In the genomic region with DNA sequence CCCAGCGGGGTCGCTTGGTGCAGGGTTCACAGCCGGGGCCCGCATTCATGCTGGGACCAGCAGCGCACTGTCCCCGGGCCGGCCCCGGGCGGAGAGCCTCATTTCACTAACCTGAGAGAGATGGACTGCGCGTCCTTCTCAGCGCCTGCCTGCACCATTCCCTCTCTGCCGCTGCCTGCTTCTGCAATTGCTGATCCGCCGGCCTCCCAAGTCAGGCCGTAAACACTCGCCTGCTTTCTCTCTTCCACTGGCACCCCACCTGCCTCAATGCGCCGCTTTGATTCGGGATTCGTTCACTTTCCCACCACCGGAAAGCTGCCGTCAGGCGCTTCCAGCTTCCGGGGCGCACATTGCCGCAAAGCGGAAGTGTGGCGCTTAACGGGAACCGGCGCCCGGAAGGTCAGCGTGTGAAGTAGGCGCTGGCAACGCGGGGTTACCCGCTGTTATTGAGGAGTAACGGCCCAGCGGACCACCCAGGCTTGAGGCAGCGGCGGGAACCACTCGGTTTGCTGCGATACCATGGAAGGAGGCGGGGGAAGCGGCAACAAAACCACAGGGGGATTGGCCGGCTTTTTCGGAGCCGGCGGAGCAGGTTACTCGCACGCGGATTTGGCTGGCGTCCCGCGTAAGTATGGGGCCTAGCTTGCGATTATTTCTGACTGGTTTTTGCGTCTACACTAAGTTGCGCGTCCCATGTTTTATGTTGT, we compare ENCODE assay signal across 8 cellular contexts. TPM values are rescaled to one million over a fixed set of nuclear protein-coding genes. Genes with fewer than 3 reads are reported as not detected.
A peak's percentile ranks its signal among the peaks of the same experiment; 100 is the strongest.
DNase-seq lines count a peak whose midpoint lies in the region; ATAC-seq and TF ChIP-seq lines count a peak whose summit lies in the region.
"Not testable (repeated sequence)": the region's sequence is repeated elsewhere in the genome, so short reads cannot be mapped to it uniquely, and the experiment has no call there.

A gene with protein sequence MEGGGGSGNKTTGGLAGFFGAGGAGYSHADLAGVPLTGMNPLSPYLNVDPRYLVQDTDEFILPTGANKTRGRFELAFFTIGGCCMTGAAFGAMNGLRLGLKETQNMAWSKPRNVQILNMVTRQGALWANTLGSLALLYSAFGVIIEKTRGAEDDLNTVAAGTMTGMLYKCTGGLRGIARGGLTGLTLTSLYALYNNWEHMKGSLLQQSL (plus strand): TSS at position 384 of the 707 bp plus-strand sequence. CDS start 136 bp downstream, at position 520.

- H3K9ac ChIP-seq in SU-DHL-6 (ENCODE audit: low read length) (peak within 1 kb of the TSS; percentile 81), subcutaneous abdominal adipose tissue (ENCODE audit: low read length in 5 of 5) (peak within 1 kb of the TSS; percentile 73 to 92 (median 89))

- not testable (repeated sequence) for H3K9me2 ChIP-seq in SU-DHL-6 (replicated peaks; ENCODE audit: insufficient read depth, low read length)

- H3K27me3 ChIP-seq in SU-DHL-6 (ENCODE audit: low read length); subcutaneous abdominal adipose tissue (ENCODE audit: control insufficient read depth in 5 of 5, insufficient read depth in 4 of 5, low read length in 5 of 5): not testable (repeated sequence)

- peak within 1 kb of the TSS; percentile 32; the same call in 1 of the 2 replicates for H3K27ac ChIP-seq in SU-DHL-6 (ENCODE audit: low read depth, low read length)
- H3K27ac ChIP-seq in subcutaneous abdominal adipose tissue (ENCODE audit: low read depth, low read length) = peak within 1 kb of the TSS; percentile 77

- H3K27ac Mint-ChIP-seq in activated naive CD4-positive, alpha-beta T cell treated with anti-CD3 and anti-CD28 coated beads, Interleukin-2, amount 50 U/mL, for 72 hours = peak within 1 kb of the TSS; percentile 97 to 100

- H3K4me3 ChIP-seq in HFF-Myc (replicated peaks; ENCODE audit: low read depth, low read length) (peak within 1 kb of the TSS; percentile 59), SU-DHL-6 (ENCODE audit: insufficient read depth, low read length, poor library complexity, severe bottlenecking) (peak within 1 kb of the TSS; percentile 93), subcutaneous abdominal adipose tissue (ENCODE audit: low read depth in 1 of 5, low read length in 5 of 5) (peak within 1 kb of the TSS; percentile 74 to 88 (median 80))

- H2AFZ ChIP-seq in SU-DHL-6 (ENCODE audit: low read depth, low read length, severe bottlenecking) = peak within 1 kb of the TSS; percentile 71

- peaks cover 2 to 27% (median 18%) of the 10 kb centered on the region in 5 donors for H3K4me1 ChIP-seq in subcutaneous abdominal adipose tissue (ENCODE audit: control insufficient read depth in 5 of 5, insufficient read depth in 5 of 5, low read length in 5 of 5)

- not testable (repeated sequence) for H3F3A ChIP-seq in SU-DHL-6 (ENCODE audit: insufficient read depth)

- TF ChIP-seq CTCF in HFF-Myc (IDR thresholded peaks at IDR 0.05; ENCODE audit: low read depth, low read length, missing control alignments); SU-DHL-6 (IDR thresholded peaks at IDR 0.05; ENCODE audit: insufficient read depth, low read length, poor library complexity, severe bottlenecking): not testable (repeated sequence)

- peaks cover 11 to 28% of the 10 kb centered on the region in 2 donors for H3K36me3 Mint-ChIP-seq in activated naive CD4-positive, alpha-beta T cell treated with anti-CD3 and anti-CD28 coated beads, Interleukin-2, amount 50 U/mL, for 72 hours

- DNase-seq in GM04504 (ENCODE audit: low read depth) (peak; percentile 65), HFF-Myc (ENCODE audit: extremely low read depth, low read depth) (peak; percentile 30), NCI-H1092 (lab: John Stamatoyannopoulos, UW) (peak; percentile 71), glomerular visceral epithelial cell (ENCODE audit: extremely low spot score) (peak; percentile 80), nucleus accumbens (lab: John Stamatoyannopoulos, UW) (peak in 54 of 56 donors; percentile 35 to 95 (median 81))
- peak; percentile 86 to 88 for DNase-seq in activated naive CD4-positive, alpha-beta T cell treated with anti-CD3 and anti-CD28 coated beads, Interleukin-2, amount 50 U/mL, for 72 hours (ENCODE audit: low spot score in 2 of 2)

- not testable (repeated sequence) for H4K20me1 ChIP-seq in SU-DHL-6 (ENCODE audit: low read depth, low read length)

- not testable (repeated sequence) for H3K36me3 ChIP-seq in SU-DHL-6 (ENCODE audit: low read length); subcutaneous abdominal adipose tissue (ENCODE audit: control insufficient read depth in 5 of 5, insufficient read depth in 5 of 5, low read length in 5 of 5)

- H3K4me2 ChIP-seq in SU-DHL-6 (ENCODE audit: low read depth, low read length, poor library complexity, severe bottlenecking) = peak within 1 kb of the TSS; percentile 87

- H3K9me3 ChIP-seq in SU-DHL-6 (ENCODE audit: insufficient read depth, low read length); subcutaneous abdominal adipose tissue (ENCODE audit: control insufficient read depth in 5 of 5, low read length in 5 of 5): not testable (repeated sequence)

- H3K79me2 ChIP-seq in SU-DHL-6 (ENCODE audit: insufficient read depth, low read length) = peaks cover 65% of the 10 kb centered on the region

- peak; percentile 91 to 92 for ATAC-seq in activated naive CD4-positive, alpha-beta T cell treated with anti-CD3 and anti-CD28 coated beads, Interleukin-2, amount 50 U/mL, for 72 hours

- not testable (repeated sequence) for H3K9me3 Mint-ChIP-seq in activated naive CD4-positive, alpha-beta T cell treated with anti-CD3 and anti-CD28 coated beads, Interleukin-2, amount 50 U/mL, for 72 hours

RNA-seq across cellular contexts. Expression of the gene that starts here (rescaled TPM):
- total RNA-seq in activated naive CD4-positive, alpha-beta T cell treated with anti-CD3 and anti-CD28 coated beads, Interleukin-2, amount 50 U/mL, for 72 hours = 10 to 100 TPM; 49.6 to 70.6 TPM

Comparison
In these comparisons a context has a peak if more than half of its experiments do, and no peak if none do; other contexts are left out.
1. Peak in every context shown above with its lines: DNase-seq, ATAC-seq, H3K4me3 ChIP-seq and H3K27ac ChIP-seq.
2. DNase-seq: peak in every context shown above with its lines; median percentile 87 in activated naive CD4-positive, alpha-beta T cell treated with anti-CD3 and anti-CD28 coated beads, Interleukin-2, amount 50 U/mL, for 72 hours; 81 in nucleus accumbens; 80 in glomerular visceral epithelial cell; 71 in NCI-H1092; 65 in GM04504; 30 in HFF-Myc.